11 cellular contexts compared by ENCODE assay signal in genomic region chr1:42946120-42947009, GRCh38. TPM values are rescaled to one million over a fixed set of nuclear protein-coding genes. Genes with fewer than 3 reads are reported as not detected.
DNase-seq lines count a peak whose midpoint lies in the region; ATAC-seq, FAIRE-seq and TF ChIP-seq lines count a peak whose summit lies in the region.
"Had no signal": no experiment of that assay in that cellular context is flagged by ENCODE, and none has a peak within 500 bp of the region (broad histone marks: within the 10 kb centered on the region; RNA-seq: fewer than 3 reads in every experiment).

No MANE protein-coding gene starts in this region.

- no peak for TF ChIP-seq RAD21 in GM12878 (IDR thresholded peaks at IDR 0.05; ENCODE audit: insufficient read depth, low read depth, low read length)

- no peak overlapping the region for H2AK5ac ChIP-seq in mesendoderm (ENCODE audit: low read length)

- WGBS in GM12878 (ENCODE audit: insufficient coverage, insufficient replicate concordance, low lambda C conversion rate, missing lambda C conversion rate), result 46% methylated on average over 12 of the region's 12 CpGs
- WGBS in mesendoderm (ENCODE audit: extremely low coverage, insufficient coverage, low lambda C conversion rate), result no CpG with 5 or more reads among the region's 12 CpGs

- peaks cover 96% of the 10 kb centered on the region for H3K79me2 ChIP-seq in GM12878 (ENCODE audit: control insufficient read depth, insufficient read depth, low read length)
- peaks cover 92% of the 10 kb centered on the region for H3K79me2 ChIP-seq in mesendoderm (ENCODE audit: control insufficient read depth, insufficient read depth, low read length)

- H3K9me3 ChIP-seq in GM12878 (replicated peaks; ENCODE audit: control insufficient read depth, insufficient read depth, low read length) (no peaks in the 10 kb centered on the region), tibial artery (no peaks in the 10 kb centered on the region)

- CTCF ChIA-PET in activated naive CD4-positive, alpha-beta T cell treated with anti-CD3 and anti-CD28 coated beads for 36 hours (lab: Charles Lee), result interaction anchor here (1.6 kb wide), 1 partner anchor 127 kb away, joined by 5 read pairs; no protein-coding TSS in a partner anchor
- CTCF ChIA-PET in GM12878 (lab: Yijun Ruan, JAX), result interaction anchor here (0.5 to 1.6 kb wide), 5 partner anchors 9 to 127 kb away, joined by 3 to 7 read pairs (median 3); no protein-coding TSS in a partner anchor

- H3K4me1 ChIP-seq in GM12878 (ENCODE audit: control insufficient read depth, insufficient read depth, low read length) (peaks cover 81% of the 10 kb centered on the region), mesendoderm (ENCODE audit: control insufficient read depth, low read depth, low read length) (peaks cover 18% of the 10 kb centered on the region), tibial artery (peaks cover 0 to 83% (median 62%) of the 10 kb centered on the region in 4 donors)

- H3K4me2 ChIP-seq in GM12878 (ENCODE audit: control insufficient read depth, insufficient read depth) (peak overlapping the region; percentile 45), mesendoderm (ENCODE audit: low read length) (no peak overlapping the region)

- H2AFZ ChIP-seq in GM12878 (ENCODE audit: control insufficient read depth, low read depth, low read length), result no peak overlapping the region

- H2BK5ac ChIP-seq in mesendoderm (ENCODE audit: low read length), result no peak overlapping the region

- H3K27ac ChIP-seq in GM12878 (ENCODE audit: control insufficient read depth, insufficient read depth), result peak overlapping the region; percentile 6; the same call in 1 of the 2 replicates
- peak overlapping the region; percentile 25 for H3K27ac ChIP-seq in mesendoderm (ENCODE audit: low read depth, low read length)
- peak overlapping the region; percentile 30 to 84 for H3K27ac ChIP-seq in tibial artery
- H3K27ac ChIP-seq: SK-N-MC had no signal

- no peak overlapping the region for H3K4me3 Mint-ChIP-seq in activated naive CD4-positive, alpha-beta T cell treated with anti-CD3 and anti-CD28 coated beads for 36 hours

- peaks cover 36% of the 10 kb centered on the region for H3K36me3 Mint-ChIP-seq in activated naive CD4-positive, alpha-beta T cell treated with anti-CD3 and anti-CD28 coated beads for 36 hours (ENCODE audit: low read depth)

- 0 out of 2 replicates have a peak, but pooled peaks have one; percentile 36 for TF ChIP-seq POLR2A in GM12878 (IDR thresholded peaks at IDR 0.05; ENCODE audit: low read depth, low read length)

- H4K8ac ChIP-seq in mesendoderm (ENCODE audit: low read depth, low read length), result no peak overlapping the region

- H4K5ac ChIP-seq in mesendoderm (ENCODE audit: low read length), result no peak overlapping the region

- POLR2A ChIA-PET in GM12878 (lab: Charles Lee), result interaction anchor here (1.0 to 1.7 kb wide), 3 partner anchors 11 to 127 kb away, joined by 4 to 6 read pairs (median 5); no protein-coding TSS in a partner anchor

- DNase-seq in activated naive CD4-positive, alpha-beta T cell treated with anti-CD3 and anti-CD28 coated beads for 36 hours, result no peak
- DNase-seq in activated naive CD4-positive, alpha-beta T cell treated with Interleukin-2 at 50 U/mL for 16 hours, result no peak
- no peak for DNase-seq in GM12878 (ENCODE audit: low read depth, low spot score)
- no peak for DNase-seq in mesendoderm
- no peak for DNase-seq in tibial artery
- DNase-seq in GM19238 (ENCODE audit: insufficient read length, low spot score), result no peak
- DNase-seq: activated T-cell treated with anti-CD3 and anti-CD28 coated beads, Interleukin-2, amount 50 U/mL, for 4 hours; NCI-H2081 had no signal

- peak overlapping the region; percentile 43 for H3K56ac ChIP-seq in mesendoderm (ENCODE audit: low read length)

- SMC1A ChIA-PET in GM12878 (lab: Charles Lee; ENCODE audit: uncharacterized antibody, unreplicated experiment), result interaction anchor here (0.8 to 1.8 kb wide), 5 partner anchors 9 to 23 kb away, joined by 3 to 6 read pairs (median 4); no protein-coding TSS in a partner anchor

- H3K27ac Mint-ChIP-seq in activated naive CD4-positive, alpha-beta T cell treated with anti-CD3 and anti-CD28 coated beads for 36 hours, result peak overlapping the region; percentile 40

- no peak overlapping the region for H3K23ac ChIP-seq in mesendoderm (ENCODE audit: low read length)

- RAD21 ChIA-PET in GM12878 (lab: Charles Lee; ENCODE audit: unreplicated experiment), result interaction anchor here (1.1 to 2.6 kb wide), 3 partner anchors 8 to 12 kb away, joined by 3 to 10 read pairs (median 4); no protein-coding TSS in a partner anchor

- FAIRE-seq in GM12878 (lab: Jason Lieb, UNC), result no peak

- H3K9me3 Mint-ChIP-seq in activated naive CD4-positive, alpha-beta T cell treated with anti-CD3 and anti-CD28 coated beads for 36 hours, result no peaks in the 10 kb centered on the region
- H3K9me3 Mint-ChIP-seq: activated T-cell treated with anti-CD3 and anti-CD28 coated beads, Interleukin-2, amount 50 U/mL, for 4 hours had no signal

- no TSS peak for BruUV-seq in GM12878 (replicated peaks; lab: Mats Ljungman, UMichigan)

- no peak overlapping the region for H2BK15ac ChIP-seq in mesendoderm (replicated peaks; ENCODE audit: low read depth)

- H3K27me3 ChIP-seq in GM12878 (replicated peaks in 1 of 2; ENCODE audit: control insufficient read depth in 2 of 2, insufficient read depth in 2 of 2, low read length in 1 of 2) (no peaks in the 10 kb centered on the region), mesendoderm (ENCODE audit: insufficient read depth, low read length, poor library complexity) (no peaks in the 10 kb centered on the region), tibial artery (no peaks in the 10 kb centered on the region)

- in situ Hi-C loops in GM12878 (cut with MboI), result no loop called here

- H4K20me1 ChIP-seq in GM12878 (ENCODE audit: control insufficient read depth, insufficient read depth), result peaks cover 18% of the 10 kb centered on the region

- TF ChIP-seq CTCF in GM12878 (IDR thresholded peaks at IDR 0.05 in 2 of 3, conservative IDR thresholded peaks at IDR 0.05 in 1 of 3; ENCODE audit: control insufficient read depth in 2 of 3, extremely low read depth in 1 of 3, insufficient read depth in 1 of 3, low read depth in 3 of 3, low read length in 3 of 3) (no peak), tibial artery (IDR thresholded peaks at IDR 0.05) (no peak)

- ATAC-seq in GM12878, result peak; percentile 11; the same call in 1 of the 3 replicates
- ATAC-seq in HG03159 (IDR thresholded peaks at IDR 0.05; ENCODE audit: unreplicated experiment), result no peak
- no peak for ATAC-seq in HG03097 (IDR thresholded peaks at IDR 0.05; ENCODE audit: low FRiP score, unreplicated experiment)
- ATAC-seq: activated T-cell treated with anti-CD3 and anti-CD28 coated beads, Interleukin-2, amount 50 U/mL, for 4 hours had no signal

- no peak overlapping the region for H2BK120ac ChIP-seq in mesendoderm (ENCODE audit: low read depth, low read length)

- no peak overlapping the region for H3K4ac ChIP-seq in mesendoderm (ENCODE audit: low read depth, low read length)

- H3K36me3 ChIP-seq in GM12878 (ENCODE audit: control insufficient read depth in 2 of 2, insufficient read depth in 2 of 2, low read length in 1 of 2) (peaks cover 24 to 38% of the 10 kb centered on the region in 2 experiments), mesendoderm (ENCODE audit: control insufficient read depth, insufficient read depth, low read length) (peaks cover 18% of the 10 kb centered on the region), tibial artery (peaks cover 0 to 11% (median 0%) of the 10 kb centered on the region in 3 donors)

- H3K79me1 ChIP-seq in mesendoderm (ENCODE audit: low read length), result peaks cover 26% of the 10 kb centered on the region

- no peak for TF ChIP-seq EP300 in GM12878 (IDR thresholded peaks at IDR 0.05; ENCODE audit: borderline replicate concordance in 1 of 2, control insufficient read depth in 1 of 2, low read depth in 2 of 2, low read length in 2 of 2)

- H3K4me1 Mint-ChIP-seq in activated naive CD4-positive, alpha-beta T cell treated with anti-CD3 and anti-CD28 coated beads for 36 hours (ENCODE audit: low read depth), result peaks cover 92% of the 10 kb centered on the region

- no peak overlapping the region for H3K9ac ChIP-seq in GM12878 (ENCODE audit: control insufficient read depth, insufficient read depth, low read length)
- H3K9ac ChIP-seq in mesendoderm (ENCODE audit: low read length), result peak overlapping the region; percentile 8

- no peak overlapping the region for H3K18ac ChIP-seq in mesendoderm (ENCODE audit: low read length)

- no peaks in the 10 kb centered on the region for H3K27me3 Mint-ChIP-seq in activated naive CD4-positive, alpha-beta T cell treated with anti-CD3 and anti-CD28 coated beads for 36 hours (ENCODE audit: low read depth)

- intact Hi-C loops in activated naive CD4-positive, alpha-beta T cell treated with anti-CD3 and anti-CD28 coated beads for 36 hours (cut with micrococcal nuclease), result no loop called here
- intact Hi-C loops in GM12878 (cut with micrococcal nuclease; ENCODE audit: unreplicated experiment) (no loop called here), tibial artery (cut with DNase I; ENCODE audit: low total_unique reads) (no loop called here)

- 0 out of 2 replicates have a peak overlapping the region, but pooled peaks have one; percentile 25 for H3K4me3 ChIP-seq in GM12878
- no peak overlapping the region for H3K4me3 ChIP-seq in mesendoderm (ENCODE audit: low read length)
- H3K4me3 ChIP-seq in tibial artery, result no peak overlapping the region
- H3K4me3 ChIP-seq: SK-N-MC had no signal

RNA-seq across cellular contexts. Expression of gene SLC2A1, which starts 12.3 kb away (rescaled TPM):
- total RNA-seq in activated naive CD4-positive, alpha-beta T cell treated with anti-CD3 and anti-CD28 coated beads for 36 hours, result 10 to 100 TPM; 21.2 to 22.7 TPM
- 231 and 256 TPM in 2 replicates for total RNA-seq in GM12878 (2013; cell fraction: nucleolus; rRNA removed)
- total RNA-seq in GM12878 (2014; rRNA removed) (51.6 and 59.6 TPM in 2 replicates), GM12878 (2014; rRNA removed; fragmentation: Illumina TruSeq; extraction: Trizol) (21.1 and 21.9 TPM in 2 replicates), GM12878 (2021) (59.5 and 62.7 TPM in 2 replicates)
- 14.2 TPM for polyA plus RNA-seq in GM12878 (2011; ENCODE audit: low read depth)
- polyA plus RNA-seq in GM12878 (2011; rRNA removed) (24.6 and 61.0 TPM in 2 replicates), GM12878 (2014; fragmentation: Illumina TruSeq; extraction: Trizol) (19.1 and 24.0 TPM in 2 replicates), GM12878 (2014; fragmentation: Nextera tagmentation; extraction: Ambion mirVana) (1 to 10 TPM; 5.7 to 8.2 TPM), GM12878 (2014; rRNA removed) (28.7 and 29.0 TPM in 2 replicates), GM12878 (2016; fragmentation: Nextera tagmentation; extraction: Ambion mirVana) (10 to 100 TPM; 65.2 to 66.0 TPM)
- 65.0 and 66.9 TPM in 2 replicates for polyA plus RNA-seq in GM12878 (2011; cell fraction: cytosol; rRNA removed)
- polyA plus RNA-seq in GM12878 (2011; cell fraction: nucleus; rRNA removed), result 133 and 156 TPM in 2 replicates
- polyA plus RNA-seq in GM12878 (2012), result 31.0 and 72.3 TPM in 2 replicates
- polyA minus RNA-seq in GM12878 (2011; rRNA and poly(A)+ RNA removed), result 75.2 and 106 TPM in 2 replicates
- 35.3 and 45.0 TPM in 2 replicates for polyA minus RNA-seq in GM12878 (2011; cell fraction: cytosol; rRNA and poly(A)+ RNA removed)
- polyA minus RNA-seq in GM12878 (2011; cell fraction: nucleus; rRNA and poly(A)+ RNA removed), result 71.8 and 100 TPM in 2 replicates
- 253 TPM for polyA plus RNA-seq in mesendoderm (2013, experiment 1 of 2)
- 262 TPM for polyA plus RNA-seq in mesendoderm (2013, experiment 2 of 2)

Comparison
In these comparisons a context has a peak if more than half of its experiments do, and no peak if none do; other contexts are left out.
1. H3K27ac ChIP-seq: peak in every context shown above with its lines; median percentile 57 in tibial artery; 25 in mesendoderm; 6 in GM12878.